12 cellular contexts compared by ENCODE assay signal in the genomic region with DNA sequence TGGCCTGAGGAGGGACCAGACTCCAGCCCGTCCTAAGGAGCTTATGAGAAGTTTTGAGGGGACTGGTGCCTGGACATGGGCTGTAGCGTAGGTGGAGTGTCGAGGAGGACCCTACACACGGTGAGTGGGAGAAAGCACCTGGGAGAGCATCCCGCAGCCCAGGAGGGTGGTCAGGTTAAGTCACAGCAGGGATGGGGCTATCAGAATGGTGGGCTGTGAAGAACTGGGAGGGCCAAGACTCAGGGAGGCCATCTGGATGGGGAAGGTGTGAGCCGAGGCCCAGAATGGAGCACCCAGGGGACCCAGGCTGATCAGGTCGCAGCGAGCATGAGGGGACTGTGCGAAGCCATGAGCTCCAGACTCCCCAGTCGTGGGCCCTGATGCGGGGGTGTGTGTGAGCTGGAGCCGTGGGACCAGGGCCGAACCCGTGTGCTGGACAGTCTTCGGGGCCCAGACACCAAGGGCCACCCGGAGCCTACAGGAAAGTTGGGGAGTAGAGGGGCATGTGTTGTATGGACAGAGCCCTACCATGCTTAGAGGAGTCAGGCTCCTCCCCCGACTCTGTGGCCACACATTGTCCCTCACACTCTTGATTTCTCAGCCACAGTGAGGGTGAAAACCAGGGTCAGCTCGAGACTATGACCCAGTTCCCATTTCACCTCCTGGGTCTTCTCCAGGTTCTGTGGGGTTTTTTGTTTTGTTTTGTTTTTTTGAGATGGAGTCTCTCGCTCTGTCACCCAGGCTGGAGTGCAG. TPM values are rescaled to one million over a fixed set of nuclear protein-coding genes. Genes with fewer than 3 reads are reported as not detected.
DNase-seq lines count a peak whose midpoint lies in the region; ATAC-seq lines count a peak whose summit lies in the region.
"Had no signal": no experiment of that assay in that cellular context is flagged by ENCODE, and none has a peak within 500 bp of the region (broad histone marks: within the 10 kb centered on the region; RNA-seq: fewer than 3 reads in every experiment).

No MANE protein-coding gene starts in this region.

- CTCF ChIA-PET in T-cell (lab: Charles Lee): no interaction called here

- peaks cover 24% of the 10 kb centered on the region for H3K36me3 Mint-ChIP-seq in T-cell
- peaks cover 4 to 13% (median 6%) of the 10 kb centered on the region in 3 donors for H3K36me3 Mint-ChIP-seq in immature natural killer cell

- peak overlapping the region; percentile 75 to 77 for H3K27ac Mint-ChIP-seq in T-cell
- peak overlapping the region in 5 of 6 donors; percentile 56 to 81 (median 75) for H3K27ac Mint-ChIP-seq in immature natural killer cell

- H3K27ac ChIP-seq in substantia nigra (ENCODE audit: low read depth, low read length, poor library complexity, severe bottlenecking): peak overlapping the region; percentile 6
- H3K27ac ChIP-seq: gastroesophageal sphincter had no signal

- intact Hi-C loops in cardiac septum (cut with DNase I) (no loop called here), Right ventricle myocardium inferior (cut with DNase I) (no loop called here)

- H3K4me1 Mint-ChIP-seq in T-cell (peaks cover 51 to 88% (median 80%) of the 10 kb centered on the region in 3 donors), immature natural killer cell (peaks cover 82 to 91% of the 10 kb centered on the region in 2 donors)

- H3K9me3 Mint-ChIP-seq in T-cell (peaks cover 0 to 3% (median 0%) of the 10 kb centered on the region in 3 donors), immature natural killer cell (peaks cover 0 to 7% (median under 1%) of the 10 kb centered on the region in 6 donors)

- POLR2A ChIA-PET in T-cell (lab: Charles Lee): no interaction called here

- no peak overlapping the region for H3K4me3 Mint-ChIP-seq in T-cell
- H3K4me3 Mint-ChIP-seq in immature natural killer cell: peak overlapping the region; percentile 27 to 69 (median 54)

- peak; percentile 59 for DNase-seq in cardiac septum (ENCODE audit: low spot score)
- no peak for DNase-seq in Right ventricle myocardium inferior (ENCODE audit: missing footprints)
- DNase-seq in T-cell: no peak
- DNase-seq in immature natural killer cell: peak; percentile 38 to 57 (median 55)
- no peak for DNase-seq in substantia nigra (lab: John Stamatoyannopoulos, UW)
- DNase-seq in OCI-M1 (lab: John Stamatoyannopoulos, UW): no peak
- DNase-seq in NCI-H345 treated with DMSO at 0.1 percent for 48 hours (lab: John Stamatoyannopoulos, UW; ENCODE audit: unreplicated experiment): no peak
- no peak for DNase-seq in activated effector memory CD4-positive, alpha-beta T cell treated with anti-CD3 and anti-CD28 coated beads, Interleukin-2, amount 50 U/mL, for 16 hours
- DNase-seq: MM.1S, NCI-H2029, NCI-H510A had no signal

- ATAC-seq in Right ventricle myocardium inferior (no peak), T-cell (replicated peaks in 1 of 4) (no peak)
- ATAC-seq: gastroesophageal sphincter had no signal

- no peaks in the 10 kb centered on the region for H3K27me3 Mint-ChIP-seq in T-cell
- H3K27me3 Mint-ChIP-seq in immature natural killer cell (ENCODE audit: low read depth in 3 of 3): peaks cover 3 to 12% (median 10%) of the 10 kb centered on the region in 3 donors

RNA-seq across cellular contexts. Expression of gene BCR, which starts 54.3 kb away (rescaled TPM):
- total RNA-seq in cardiac septum (24.3 TPM), Right ventricle myocardium inferior (29.0 TPM), T-cell (100 to 1,000 TPM in 1 of 5 donors, 10 to 100 TPM in 4; 74.6 to 103 (median 85.5) TPM)
- 10 to 100 TPM in 1 of 3 donors, 1 to 10 TPM in 2; 4.1 to 12.5 (median 5.6) TPM for polyA plus RNA-seq in immature natural killer cell

Comparison
In these comparisons a context has a peak if more than half of its experiments do, and no peak if none do; other contexts are left out.
1. DNase-seq: peak in cardiac septum (single experiment) and immature natural killer cell (3 of 3); none in Right ventricle myocardium inferior (single experiment), T-cell (0 of 34), substantia nigra (0 of 49), OCI-M1 (single experiment), NCI-H345 treated with DMSO at 0.1 percent for 48 hours (single experiment) and activated effector memory CD4-positive, alpha-beta T cell treated with anti-CD3 and anti-CD28 coated beads, Interleukin-2, amount 50 U/mL, for 16 hours (single experiment).
2. H3K4me3 Mint-ChIP-seq: peak in immature natural killer cell (5 of 5); none in T-cell (0 of 3).